In genomic region chr10:81031774-81032173, GRCh38 we compare ENCODE assay signal across 13 cellular contexts.
DNase-seq lines count a peak whose midpoint lies in the region; ATAC-seq and TF ChIP-seq lines count a peak whose summit lies in the region.
"Had no signal": no experiment of that assay in that cellular context is flagged by ENCODE, and none has a peak within 500 bp of the region (broad histone marks: within the 10 kb centered on the region; RNA-seq: fewer than 3 reads in every experiment).

No MANE protein-coding gene starts in this region.

- ATAC-seq in GM18868 (IDR thresholded peaks at IDR 0.05; ENCODE audit: unreplicated experiment): peak; percentile 59
- peak; percentile 77 for ATAC-seq in GM21515 (IDR thresholded peaks at IDR 0.05; ENCODE audit: unreplicated experiment)
- peak; percentile 61 for ATAC-seq in HG02981 (IDR thresholded peaks at IDR 0.05; ENCODE audit: unreplicated experiment)
- peak; percentile 86 for ATAC-seq in HG03565 (IDR thresholded peaks at IDR 0.05; ENCODE audit: unreplicated experiment)
- ATAC-seq: stimulated activated naive B cell treated with anti-CD40 and anti-IgM and Interleukin-4, amounts not matched to agents 10 μg/mL and 1 μg/mL and 100 μg/mL, for 72 hours had no signal

- CTCF ChIA-PET in RWPE1 (lab: Yijun Ruan, JAX): interaction anchor here (0.6 kb wide), 1 partner anchor 176 kb away, joined by 3 read pairs; no protein-coding TSS in a partner anchor

- TF ChIP-seq CTCF in chondrocyte (IDR thresholded peaks at IDR 0.05) (no peak), RWPE1 (conservative IDR thresholded peaks at IDR 0.05; ENCODE audit: low read depth) (no peak)

- no peak for DNase-seq in immature natural killer cell
- DNase-seq in chondrocyte (ENCODE audit: low spot score): no peak
- DNase-seq in RWPE1 (ENCODE audit: low spot score): no peak
- DNase-seq in A172 (ENCODE audit: low spot score): no peak
- DNase-seq: amniotic stem cell; dorsolateral prefrontal cortex; HFFc6; stimulated activated naive B cell treated with anti-CD40 and anti-IgM and Interleukin-4, amounts not matched to agents 10 μg/mL and 1 μg/mL and 100 μg/mL, for 72 hours had no signal

- no peaks in the 10 kb centered on the region for H3K4me1 Mint-ChIP-seq in immature natural killer cell
- no peaks in the 10 kb centered on the region for H3K4me1 Mint-ChIP-seq in chondrocyte (ENCODE audit: low read depth)
- H3K4me1 Mint-ChIP-seq: CD14-positive monocyte had no signal

- H3K27me3 Mint-ChIP-seq in immature natural killer cell (ENCODE audit: low read depth in 3 of 3): peaks cover 0 to 2% (median 0%) of the 10 kb centered on the region in 3 donors
- H3K27me3 Mint-ChIP-seq in chondrocyte (ENCODE audit: low read depth): no peaks in the 10 kb centered on the region

- H3K4me3 Mint-ChIP-seq in immature natural killer cell (no peak overlapping the region), chondrocyte (ENCODE audit: unreplicated experiment) (no peak overlapping the region)
- H3K4me3 Mint-ChIP-seq: CD14-positive monocyte; HFFc6; stimulated activated naive B cell treated with anti-CD40 and anti-IgM and Interleukin-4, amounts not matched to agents 10 μg/mL and 1 μg/mL and 100 μg/mL, for 72 hours had no signal

- POLR2A ChIA-PET in RWPE1 (lab: Yijun Ruan, JAX; ENCODE audit: low non-redundant PET): no interaction called here

- peaks cover 0 to 4% (median 0%) of the 10 kb centered on the region in 3 donors for H3K36me3 Mint-ChIP-seq in immature natural killer cell
- no peaks in the 10 kb centered on the region for H3K36me3 Mint-ChIP-seq in chondrocyte (ENCODE audit: low read depth)
- H3K36me3 Mint-ChIP-seq: CD14-positive monocyte had no signal

- H3K27ac Mint-ChIP-seq in immature natural killer cell (no peak overlapping the region), chondrocyte (ENCODE audit: unreplicated experiment) (no peak overlapping the region)
- H3K27ac Mint-ChIP-seq: CD14-positive monocyte; HFFc6; stimulated activated naive B cell treated with anti-CD40 and anti-IgM and Interleukin-4, amounts not matched to agents 10 μg/mL and 1 μg/mL and 100 μg/mL, for 72 hours had no signal

- H3K9me3 Mint-ChIP-seq in immature natural killer cell (peaks cover 0 to 27% (median 12%) of the 10 kb centered on the region in 6 donors), chondrocyte (ENCODE audit: low read depth) (peaks cover 27% of the 10 kb centered on the region)

- H3K27ac ChIP-seq in RWPE1: no peak overlapping the region
